8 cellular contexts compared by ENCODE assay signal in genomic region chr19:48636859-48637448, GRCh38. TPM values are rescaled to one million over a fixed set of nuclear protein-coding genes. Genes with fewer than 3 reads are reported as not detected.
DNase-seq lines count a peak whose midpoint lies in the region; ATAC-seq, FAIRE-seq and TF ChIP-seq lines count a peak whose summit lies in the region.

Gene DBP (minus strand): TSS chr19:48637379. CDS start chr19:48636994, 385 bp downstream.

- WGBS in stomach, 5 donors = 0 to 1% (median 0%) methylated on average over 29 to 40 of the region's 40 CpGs

- H3K9me3 Mint-ChIP-seq in activated T-cell treated with anti-CD3 and anti-CD28 coated beads, Interleukin-2, amount 50 U/mL, for 72 hours = peaks cover 2 to 5% of the 10 kb centered on the region in 2 donors

- H3K27me3 ChIP-seq in ascending aorta (no peaks in the 10 kb centered on the region), stomach (no peaks in the 10 kb centered on the region)

- peak; percentile 3 for ATAC-seq in activated T-cell treated with anti-CD3 and anti-CD28 coated beads, Interleukin-2, amount 50 U/mL, for 72 hours (replicated peaks in 1 of 2)
- ATAC-seq in GM18870 (IDR thresholded peaks at IDR 0.05; ENCODE audit: unreplicated experiment) = no peak

- H3K27ac ChIP-seq in ascending aorta (peak within 1 kb of the TSS; percentile 94 to 99), kidney (ENCODE audit: low read depth in 2 of 2, low read length in 2 of 2) (peak within 1 kb of the TSS; percentile 98 to 99), stomach (peak within 1 kb of the TSS; percentile 90 to 98 (median 96))

- peak in 1 of 2 donors; percentile 60 for DNase-seq in activated T-cell treated with anti-CD3 and anti-CD28 coated beads, Interleukin-2, amount 50 U/mL, for 72 hours
- DNase-seq in activated T-cell treated with anti-CD3 and anti-CD28 coated beads for 4 hours = no peak
- DNase-seq in NCI-H146 (lab: John Stamatoyannopoulos, UW) = peak; percentile 74
- peak in 1 of 2 donors; percentile 81 for DNase-seq in ascending aorta (ENCODE audit: low spot score in 2 of 2)
- DNase-seq in kidney = peak; percentile 92
- peak; percentile 45 for DNase-seq in stomach
- DNase-seq in globus pallidus (ENCODE audit: low spot score) = no peak

- TF ChIP-seq POLR2A in stomach (IDR thresholded peaks at IDR 0.05) = no peak

- H3K9me3 ChIP-seq in ascending aorta = no peaks in the 10 kb centered on the region
- no peaks in the 10 kb centered on the region for H3K9me3 ChIP-seq in kidney (ENCODE audit: control insufficient read depth in 1 of 2, low read length in 2 of 2)
- H3K9me3 ChIP-seq in stomach = no peaks in the 10 kb centered on the region

- no peak for TF ChIP-seq EP300 in stomach (IDR thresholded peaks at IDR 0.05)

- intact Hi-C loops in ascending aorta (cut with DNase I) (loop anchor here (2.0 to 10.0 kb wide), 5 partner anchors 168 to 1218 kb away; partner anchors contain the start of genes CYTH2, DKKL1, PRMT1 and PTOV1), kidney (cut with DNase I) (no loop called here), stomach (cut with DNase I; ENCODE audit: low total_unique reads) (no loop called here)

- peaks cover 50% of the 10 kb centered on the region for H3K4me1 Mint-ChIP-seq in activated T-cell treated with anti-CD3 and anti-CD28 coated beads, Interleukin-2, amount 50 U/mL, for 72 hours (ENCODE audit: low read depth)

- H3K4me1 ChIP-seq in ascending aorta = peaks cover 19 to 39% of the 10 kb centered on the region in 2 donors
- H3K4me1 ChIP-seq in kidney (ENCODE audit: control insufficient read depth in 1 of 2, insufficient read depth in 1 of 2, low read depth in 1 of 2, low read length in 2 of 2) = peaks cover 29 to 32% of the 10 kb centered on the region in 2 donors
- peaks cover 54 to 79% (median 66%) of the 10 kb centered on the region in 4 donors for H3K4me1 ChIP-seq in stomach

- peak within 1 kb of the TSS; percentile 90 to 92 for H3K4me3 Mint-ChIP-seq in activated T-cell treated with anti-CD3 and anti-CD28 coated beads, Interleukin-2, amount 50 U/mL, for 72 hours

- H3K4me3 ChIP-seq in ascending aorta (peak within 1 kb of the TSS; percentile 66 to 89), kidney (ENCODE audit: low read length in 2 of 2) (peak within 1 kb of the TSS; percentile 85 to 93), stomach (peak within 1 kb of the TSS; percentile 62 to 81 (median 76))

- no peak for FAIRE-seq in kidney (lab: Jason Lieb, UNC)

- H3K9ac ChIP-seq in kidney (ENCODE audit: low read length in 2 of 2) = peak within 1 kb of the TSS; percentile 91 to 96

- H3K27ac Mint-ChIP-seq in activated T-cell treated with anti-CD3 and anti-CD28 coated beads, Interleukin-2, amount 50 U/mL, for 72 hours = peak within 1 kb of the TSS; percentile 74

- TF ChIP-seq CTCF in ascending aorta (IDR thresholded peaks at IDR 0.05) = peak in 1 of 3 experiments; percentile 17
- TF ChIP-seq CTCF in kidney (IDR thresholded peaks at IDR 0.05; ENCODE audit: borderline replicate concordance, extremely low read depth, insufficient read depth) = no peak
- TF ChIP-seq CTCF in stomach (IDR thresholded peaks at IDR 0.05) = no peak

- H3K36me3 Mint-ChIP-seq in activated T-cell treated with anti-CD3 and anti-CD28 coated beads, Interleukin-2, amount 50 U/mL, for 72 hours (ENCODE audit: insufficient read depth in 2 of 2) = peaks cover 0 to 4% of the 10 kb centered on the region in 2 donors

- H3K36me3 ChIP-seq in ascending aorta (peaks cover 0 to 5% of the 10 kb centered on the region in 2 donors), kidney (ENCODE audit: control insufficient read depth in 1 of 2, insufficient read depth in 2 of 2, low read length in 2 of 2) (peaks cover 0 to 2% of the 10 kb centered on the region in 2 donors), stomach (peaks cover 0 to 12% (median 7%) of the 10 kb centered on the region in 4 donors)

- H3K27me3 Mint-ChIP-seq in activated T-cell treated with anti-CD3 and anti-CD28 coated beads, Interleukin-2, amount 50 U/mL, for 72 hours (ENCODE audit: low read depth) = no peaks in the 10 kb centered on the region

RNA-seq across cellular contexts. Expression of gene DBP, which starts in this region (rescaled TPM):
- total RNA-seq in activated T-cell treated with anti-CD3 and anti-CD28 coated beads, Interleukin-2, amount 50 U/mL, for 72 hours = 10 to 100 TPM in 1 of 2 donors, 1 to 10 TPM in 1; 8.2 to 13.4 TPM
- total RNA-seq in ascending aorta (0.21 TPM), kidney (14.5 TPM), stomach (10 to 100 TPM in 1 of 5 donors, 1 to 10 TPM in 3, not detected in 1; 7.2 to 21.7 (median 9.7) TPM)
- polyA plus RNA-seq in kidney (ENCODE audit: insufficient read depth, low read depth, low replicate concordance) (20.4 TPM), stomach (10 to 100 TPM in 1 of 3 donors, 1 to 10 TPM in 2; 4.2 to 29.0 (median 9.2) TPM)

Comparison
In these comparisons a context has a peak if more than half of its experiments do, and no peak if none do; other contexts are left out.
1. DNase-seq: peak in NCI-H146 (single experiment), kidney (single experiment) and stomach (single experiment); none in activated T-cell treated with anti-CD3 and anti-CD28 coated beads for 4 hours (single experiment) and globus pallidus (single experiment).
2. Peak in every context shown above with its lines, with median percentiles within 50 percentile points of each other: H3K27ac ChIP-seq and H3K4me3 ChIP-seq.